Comparison of ENCODE assay signal across 8 cellular contexts in the genomic region with DNA sequence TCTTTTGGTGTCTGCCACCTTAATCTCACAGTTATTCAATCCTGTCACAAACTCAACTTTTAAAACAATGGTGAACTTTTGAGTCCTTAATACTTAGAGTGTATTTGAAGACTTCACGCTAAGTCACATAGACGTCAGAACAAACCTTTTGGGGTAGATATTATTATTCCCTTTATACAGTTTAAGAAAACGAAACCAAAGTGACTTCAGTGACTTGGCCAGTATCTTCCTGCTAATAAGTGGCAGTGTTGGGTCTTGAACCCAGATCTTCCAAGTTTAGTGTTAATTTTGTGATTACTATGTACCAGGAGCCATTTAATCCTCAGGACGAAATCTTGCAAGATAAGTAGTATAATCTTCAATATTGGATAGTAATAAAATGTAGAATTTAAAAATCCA. TPM values are rescaled to one million over a fixed set of nuclear protein-coding genes. Genes with fewer than 3 reads are reported as not detected.
DNase-seq lines count a peak whose midpoint lies in the region; ATAC-seq, FAIRE-seq and TF ChIP-seq lines count a peak whose summit lies in the region.

No MANE protein-coding gene starts in this region.

- in situ Hi-C loops in IMR-90 (cut with MboI; ENCODE audit: low sequenced_read_pairs) = loop anchor here (25.0 kb wide), 1 partner anchor 725 kb away; no protein-coding TSS in a partner anchor
- in situ Hi-C loops in brain microvascular endothelial cell (cut with HindIII; ENCODE audit: low pct_ligation_motif_present, low sequenced_read_pairs) = loop anchor here (25.0 kb wide), 1 partner anchor 425 kb away; no protein-coding TSS in a partner anchor

- CTCF ChIA-PET in AG04450 (lab: Charles Lee) = interaction anchor here (2.1 kb wide), 1 partner anchor 427 kb away, joined by 7 read pairs; no protein-coding TSS in a partner anchor
- CTCF ChIA-PET in IMR-90 (lab: Yijun Ruan, JAX) = interaction anchor here (1.3 kb wide), 1 partner anchor 428 kb away, joined by 3 read pairs; no protein-coding TSS in a partner anchor

- H3K9me3 ChIP-seq in AG04450 (ENCODE audit: control insufficient read depth, insufficient read depth, low read length) = no peaks in the 10 kb centered on the region
- H3K9me3 ChIP-seq in IMR-90 (ENCODE audit: control insufficient read depth, insufficient read depth, low read length) = no peaks in the 10 kb centered on the region
- H3K9me3 ChIP-seq in muscle layer of colon (ENCODE audit: low read length) = no peaks in the 10 kb centered on the region

- dilution Hi-C loops in IMR-90 (cut with HindIII; ENCODE audit: low sequenced_read_pairs, unreplicated experiment) = no loop called here

- no peaks in the 10 kb centered on the region; the same call in 1 of the 2 replicates for H4K20me1 ChIP-seq in IMR-90 (ENCODE audit: insufficient read depth, low read length)

- H3K56ac ChIP-seq in IMR-90 (ENCODE audit: extremely low read depth, insufficient read depth, low read length) = peak overlapping the region; percentile 50

- H3K27ac ChIP-seq in AG04450 (ENCODE audit: low read depth, low read length) (no peak overlapping the region), IMR-90 (ENCODE audit: insufficient read depth, low read length) (peak overlapping the region; percentile 50), brain microvascular endothelial cell (peak overlapping the region; percentile 72), muscle layer of colon (ENCODE audit: low read depth, low read length) (no peak overlapping the region)

- no peaks in the 10 kb centered on the region for H3K9me1 ChIP-seq in IMR-90 (ENCODE audit: insufficient read depth, low read length)

- no CpG with 5 or more reads among the region's 4 CpGs for WGBS in IMR-90 (ENCODE audit: extremely low coverage in 2 of 2, insufficient read length in 1 of 2), 2 experiments

- peak; percentile 9 for ATAC-seq in GM19035 (IDR thresholded peaks at IDR 0.05; ENCODE audit: unreplicated experiment)
- ATAC-seq in IMR-90 (ENCODE audit: low read depth) = no peak

- TF ChIP-seq POLR2A in IMR-90 (IDR thresholded peaks at IDR 0.05; ENCODE audit: low read depth, low read length) (no peak), H54 (IDR thresholded peaks at IDR 0.05; ENCODE audit: low read depth, low read length) (no peak)

- H3K23ac ChIP-seq in IMR-90 (ENCODE audit: low read depth, low read length) = peak overlapping the region; percentile 90

- H3K4me1 ChIP-seq in IMR-90 (ENCODE audit: control insufficient read depth, insufficient read depth, low read length) = peaks cover 2% of the 10 kb centered on the region; the same call in 1 of the 2 replicates
- no peaks in the 10 kb centered on the region for H3K4me1 ChIP-seq in muscle layer of colon (ENCODE audit: insufficient read depth, low read length)

- FAIRE-seq in RCC 7860 (lab: Jason Lieb, UNC) = no peak
- FAIRE-seq in H54 (lab: Jason Lieb, UNC) = no peak

- TF ChIP-seq RAD21 in IMR-90 (IDR thresholded peaks at IDR 0.05; ENCODE audit: low read length) = no peak

- peak overlapping the region; percentile 83 for H3K4me2 ChIP-seq in IMR-90 (ENCODE audit: low read depth, low read length)

- 0 out of 2 replicates have a peak overlapping the region, but pooled peaks have one; percentile 20 for H2BK120ac ChIP-seq in IMR-90 (ENCODE audit: low read depth, low read length)

- H2AK5ac ChIP-seq in IMR-90 (ENCODE audit: low read depth, low read length) = no peak overlapping the region

- H4K91ac ChIP-seq in IMR-90 (ENCODE audit: insufficient read depth, low read depth, low read length) = peak overlapping the region; percentile 14; the same call in 1 of the 2 replicates

- POLR2A ChIA-PET in AG04450 (lab: Yijun Ruan, JAX) = interaction anchor here (0.6 kb wide), 1 partner anchor 726 kb away, joined by 11 read pairs; no protein-coding TSS in a partner anchor
- POLR2A ChIA-PET in IMR-90 (lab: Charles Lee; ENCODE audit: unreplicated experiment) = interaction anchor here (0.5 kb wide), 1 partner anchor 78 kb away, joined by 4 read pairs; no protein-coding TSS in a partner anchor

- H2BK5ac ChIP-seq in IMR-90 (ENCODE audit: low read depth, low read length, poor library complexity, severe bottlenecking) = peak overlapping the region; percentile 2

- H2BK15ac ChIP-seq in IMR-90 (ENCODE audit: low read depth, low read length) = no peak overlapping the region

- H3K18ac ChIP-seq in IMR-90 (ENCODE audit: low read depth, low read length) = no peak overlapping the region

- TF ChIP-seq CTCF in AG04450 (IDR thresholded peaks at IDR 0.05; ENCODE audit: low read depth, low read length) = no peak
- no peak for TF ChIP-seq CTCF in IMR-90 (conservative IDR thresholded peaks at IDR 0.05; ENCODE audit: low read depth, low read length)
- no peak for TF ChIP-seq CTCF in brain microvascular endothelial cell (IDR thresholded peaks at IDR 0.05; ENCODE audit: low read depth, low read length, missing control alignments)

- H3K79me1 ChIP-seq in IMR-90 (ENCODE audit: low read depth in 1 of 2, low read length in 2 of 2) = peaks cover 10 to 29% of the 10 kb centered on the region in 2 experiments; a peak in 3 of 4 replicates

- peak overlapping the region; percentile 70 for H3K14ac ChIP-seq in IMR-90 (replicated peaks; ENCODE audit: low read depth, low read length)

- H4K5ac ChIP-seq in IMR-90 (ENCODE audit: low read depth, low read length) = no peak overlapping the region

- H3K27me3 ChIP-seq in AG04450 (ENCODE audit: control insufficient read depth, insufficient read depth, low read length) = peaks cover 2% of the 10 kb centered on the region
- peaks cover 3% of the 10 kb centered on the region; the same call in 1 of the 2 replicates for H3K27me3 ChIP-seq in IMR-90 (ENCODE audit: control insufficient read depth, insufficient read depth, low read length)
- H3K27me3 ChIP-seq in brain microvascular endothelial cell (replicated peaks) = no peaks in the 10 kb centered on the region
- H3K27me3 ChIP-seq in muscle layer of colon (ENCODE audit: control insufficient read depth in 1 of 2, insufficient read depth in 2 of 2, low read length in 2 of 2) = no peaks in the 10 kb centered on the region

- H4K8ac ChIP-seq in IMR-90 (ENCODE audit: low read depth in 2 of 2, low read length in 2 of 2) = peak overlapping the region; percentile 67 to 96

- DNase-seq in AG04450 (ENCODE audit: low read depth, low spot score) (no peak), IMR-90 (no peak), brain microvascular endothelial cell (no peak), RCC 7860 (ENCODE audit: low spot score) (no peak), H54 (ENCODE audit: insufficient read length, low spot score) (no peak), NCI-H1694 (lab: John Stamatoyannopoulos, UW) (no peak)

- peak overlapping the region; percentile 75 for H3K4ac ChIP-seq in IMR-90 (ENCODE audit: low read depth, low read length)

- H3K36me3 ChIP-seq in IMR-90 (ENCODE audit: control insufficient read depth, insufficient read depth, low read length) (no peaks in the 10 kb centered on the region; the same call in none of the 2 replicates), brain microvascular endothelial cell (replicated peaks) (peaks cover 2% of the 10 kb centered on the region), muscle layer of colon (ENCODE audit: insufficient read depth, low read length) (no peaks in the 10 kb centered on the region)

- intact Hi-C loops in IMR-90 (cut with micrococcal nuclease) = no loop called here

- no peak overlapping the region for H2BK20ac ChIP-seq in IMR-90 (ENCODE audit: low read depth, low read length)

- H2AFZ ChIP-seq in IMR-90 (replicated peaks; ENCODE audit: low read length, poor library complexity) = peak overlapping the region; percentile 94

- H3K4me3 ChIP-seq in AG04450 (ENCODE audit: low read depth, low read length) (peak overlapping the region; percentile 96), IMR-90 (ENCODE audit: insufficient read depth, low read depth, low read length) (peak overlapping the region; percentile 70), brain microvascular endothelial cell (ENCODE audit: low read depth, low read length) (peak overlapping the region; percentile 96), muscle layer of colon (ENCODE audit: low read depth in 1 of 2, low read length in 2 of 2) (peak overlapping the region; percentile 73 to 91)

- H2AK9ac ChIP-seq in IMR-90 (replicated peaks; ENCODE audit: low read depth, low read length, poor library complexity) = peak overlapping the region; percentile 56

- no TSS peak for BruUV-seq in IMR-90 (replicated peaks; lab: Mats Ljungman, UMichigan)

- H3K9ac ChIP-seq in IMR-90 (ENCODE audit: low read depth, low read length) = peak overlapping the region; percentile 85
- H3K9ac ChIP-seq in muscle layer of colon (ENCODE audit: low read length) = peak overlapping the region; percentile 61

TF ChIP-seq in IMR-90, 13 proteins besides CTCF, POLR2A, EP300 and RAD21:
- no peak for TF ChIP-seq CEBPB (IDR thresholded peaks at IDR 0.05; ENCODE audit: low read depth, low read length)
- TF ChIP-seq RCOR1 (IDR thresholded peaks at IDR 0.05; ENCODE audit: insufficient replicate concordance, low read length) = no peak
- no peak for TF ChIP-seq MAFK (IDR thresholded peaks at IDR 0.05; ENCODE audit: low read depth, low read length)
- TF ChIP-seq, protein P1, sequence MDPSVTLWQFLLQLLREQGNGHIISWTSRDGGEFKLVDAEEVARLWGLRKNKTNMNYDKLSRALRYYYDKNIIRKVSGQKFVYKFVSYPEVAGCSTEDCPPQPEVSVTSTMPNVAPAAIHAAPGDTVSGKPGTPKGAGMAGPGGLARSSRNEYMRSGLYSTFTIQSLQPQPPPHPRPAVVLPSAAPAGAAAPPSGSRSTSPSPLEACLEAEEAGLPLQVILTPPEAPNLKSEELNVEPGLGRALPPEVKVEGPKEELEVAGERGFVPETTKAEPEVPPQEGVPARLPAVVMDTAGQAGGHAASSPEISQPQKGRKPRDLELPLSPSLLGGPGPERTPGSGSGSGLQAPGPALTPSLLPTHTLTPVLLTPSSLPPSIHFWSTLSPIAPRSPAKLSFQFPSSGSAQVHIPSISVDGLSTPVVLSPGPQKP (IDR thresholded peaks at IDR 0.05; ENCODE audit: borderline replicate concordance, low read depth, low read length) = no peak
- TF ChIP-seq SMC3 (IDR thresholded peaks at IDR 0.05; ENCODE audit: low read depth, low read length) = no peak

RNA-seq across cellular contexts. Expression of a gene that starts 0.7 kb away (rescaled TPM):
- polyA plus RNA-seq in AG04450 (2011; rRNA removed) (7.6 and 14.2 TPM in 2 replicates), IMR-90 (2012; rRNA removed) (4.4 and 5.7 TPM in 2 replicates)
- 13.6 and 26.6 TPM in 2 replicates for polyA minus RNA-seq in AG04450 (2011; rRNA and poly(A)+ RNA removed)
- total RNA-seq in IMR-90 (2012; rRNA removed) = 26.1 and 26.3 TPM in 2 replicates
- 0.51 and 0.62 TPM in 2 replicates for polyA plus RNA-seq in IMR-90 (2012; cell fraction: cytosol; rRNA removed)
- polyA plus RNA-seq in IMR-90 (2012; cell fraction: nucleus; rRNA removed; ENCODE audit: low replicate concordance) = 1.3 and 13.4 TPM in 2 replicates

Comparison
In these comparisons a context has a peak if more than half of its experiments do, and no peak if none do; other contexts are left out.
1. H3K27ac ChIP-seq: peak in IMR-90 (single experiment) and brain microvascular endothelial cell (single experiment); none in AG04450 (single experiment) and muscle layer of colon (single experiment).
2. Peak in every context shown above with its lines, with median percentiles within 50 percentile points of each other: H3K4me3 ChIP-seq.